In genomic region chr16:19114359-19115147, GRCh38 we compare ENCODE assay signal across 1 cellular context.
TF ChIP-seq lines count a peak whose summit lies in the region.

No MANE protein-coding gene starts in this region.

TF ChIP-seq in HepG2, 621 proteins besides CTCF, POLR2A, EP300 and RAD21 (continued from another document):
- TF ChIP-seq, protein P1, sequence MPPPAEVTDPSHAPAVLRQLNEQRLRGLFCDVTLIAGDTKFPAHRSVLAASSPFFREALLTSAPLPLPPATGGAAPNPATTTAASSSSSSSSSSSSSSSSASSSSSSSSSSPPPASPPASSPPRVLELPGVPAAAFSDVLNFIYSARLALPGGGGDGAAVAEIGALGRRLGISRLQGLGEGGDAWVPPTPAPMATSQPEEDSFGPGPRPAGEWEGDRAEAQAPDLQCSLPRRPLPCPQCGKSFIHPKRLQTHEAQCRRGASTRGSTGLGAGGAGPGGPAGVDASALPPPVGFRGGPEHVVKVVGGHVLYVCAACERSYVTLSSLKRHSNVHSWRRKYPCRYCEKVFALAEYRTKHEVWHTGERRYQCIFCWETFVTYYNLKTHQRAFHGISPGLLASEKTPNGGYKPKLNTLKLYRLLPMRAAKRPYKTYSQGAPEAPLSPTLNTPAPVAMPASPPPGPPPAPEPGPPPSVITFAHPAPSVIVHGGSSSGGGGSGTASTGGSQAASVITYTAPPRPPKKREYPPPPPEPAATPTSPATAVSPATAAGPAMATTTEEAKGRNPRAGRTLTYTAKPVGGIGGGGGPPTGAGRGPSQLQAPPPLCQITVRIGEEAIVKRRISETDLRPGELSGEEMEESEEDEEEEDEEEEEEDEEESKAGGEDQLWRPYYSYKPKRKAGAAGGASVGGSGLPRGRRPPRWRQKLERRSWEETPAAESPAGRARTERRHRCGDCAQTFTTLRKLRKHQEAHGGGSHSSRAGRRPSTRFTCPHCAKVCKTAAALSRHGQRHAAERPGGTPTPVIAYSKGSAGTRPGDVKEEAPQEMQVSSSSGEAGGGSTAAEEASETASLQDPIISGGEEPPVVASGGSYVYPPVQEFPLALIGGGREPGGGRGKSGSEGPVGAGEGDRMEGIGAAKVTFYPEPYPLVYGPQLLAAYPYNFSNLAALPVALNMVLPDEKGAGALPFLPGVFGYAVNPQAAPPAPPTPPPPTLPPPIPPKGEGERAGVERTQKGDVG (CRISPR knock-in tag; IDR thresholded peaks at IDR 0.05; ENCODE audit: borderline replicate concordance) = peak; percentile 59; the same call in 1 of the 2 replicates
- TF ChIP-seq REL (CRISPR knock-in tag; conservative IDR thresholded peaks at IDR 0.05) (peak; percentile 82; the same call in 1 of the 2 replicates), BRCA1 (CRISPR knock-in tag; IDR thresholded peaks at IDR 0.05) (no peak), CEBPB (IDR thresholded peaks at IDR 0.05; ENCODE audit: borderline replicate concordance, low read depth, low read length) (no peak), ATF7-NPFF (CRISPR knock-in tag; IDR thresholded peaks at IDR 0.05; ENCODE audit: low read depth) (peak; percentile 84; the same call in 1 of the 2 replicates), ZNF558 (CRISPR knock-in tag; IDR thresholded peaks at IDR 0.05; ENCODE audit: borderline replicate concordance) (no peak; the same call in 1 of the 2 replicates), RXRB (CRISPR knock-in tag; IDR thresholded peaks at IDR 0.05; ENCODE audit: borderline replicate concordance) (no peak)
- TF ChIP-seq, protein P2, sequence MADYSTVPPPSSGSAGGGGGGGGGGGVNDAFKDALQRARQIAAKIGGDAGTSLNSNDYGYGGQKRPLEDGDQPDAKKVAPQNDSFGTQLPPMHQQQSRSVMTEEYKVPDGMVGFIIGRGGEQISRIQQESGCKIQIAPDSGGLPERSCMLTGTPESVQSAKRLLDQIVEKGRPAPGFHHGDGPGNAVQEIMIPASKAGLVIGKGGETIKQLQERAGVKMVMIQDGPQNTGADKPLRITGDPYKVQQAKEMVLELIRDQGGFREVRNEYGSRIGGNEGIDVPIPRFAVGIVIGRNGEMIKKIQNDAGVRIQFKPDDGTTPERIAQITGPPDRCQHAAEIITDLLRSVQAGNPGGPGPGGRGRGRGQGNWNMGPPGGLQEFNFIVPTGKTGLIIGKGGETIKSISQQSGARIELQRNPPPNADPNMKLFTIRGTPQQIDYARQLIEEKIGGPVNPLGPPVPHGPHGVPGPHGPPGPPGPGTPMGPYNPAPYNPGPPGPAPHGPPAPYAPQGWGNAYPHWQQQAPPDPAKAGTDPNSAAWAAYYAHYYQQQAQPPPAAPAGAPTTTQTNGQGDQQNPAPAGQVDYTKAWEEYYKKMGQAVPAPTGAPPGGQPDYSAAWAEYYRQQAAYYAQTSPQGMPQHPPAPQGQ (CRISPR knock-in tag; IDR thresholded peaks at IDR 0.05; ENCODE audit: borderline replicate concordance) = 0 out of 2 replicates have a peak, but pooled peaks have one; percentile 28
